Comparison of ENCODE assay signal across 8 cellular contexts in the genomic region with DNA sequence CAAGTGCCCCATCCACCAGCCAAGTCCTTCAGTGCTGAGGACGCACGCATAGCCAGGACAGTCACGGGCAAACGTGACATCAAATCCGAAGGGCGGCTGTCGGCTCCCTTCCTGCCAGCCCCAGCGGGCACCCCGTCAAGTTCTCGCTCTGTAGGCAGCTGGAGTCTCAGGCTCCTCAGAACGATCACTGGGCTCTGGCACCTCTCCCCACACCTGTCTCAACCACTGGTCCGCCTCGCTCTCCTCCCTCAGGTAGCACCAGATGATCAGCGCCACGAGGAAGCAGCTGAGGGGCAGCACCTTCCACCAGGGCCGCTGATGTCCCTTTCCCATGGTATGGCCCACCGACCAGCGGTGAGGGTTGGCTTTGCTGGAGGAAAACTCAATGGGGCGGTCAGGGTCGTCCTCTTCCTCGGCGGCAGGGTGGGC. TPM values are rescaled to one million over a fixed set of nuclear protein-coding genes. Genes with fewer than 3 reads are reported as not detected.
A peak's percentile ranks its signal among the peaks of the same experiment; 100 is the strongest.
DNase-seq lines count a peak whose midpoint lies in the region; ATAC-seq, FAIRE-seq and TF ChIP-seq lines count a peak whose summit lies in the region.

No MANE protein-coding gene starts in this region.

- peaks cover 5% of the 10 kb centered on the region; the same call in 1 of the 2 replicates for H3K9me3 ChIP-seq in OCI-LY7 (ENCODE audit: low read length)
- no peaks in the 10 kb centered on the region for H3K9me3 ChIP-seq in pancreas

- TSS peak; percentile 85 for BruUV-seq in OCI-LY7 (replicated peaks; lab: Mats Ljungman, UMichigan)

- peaks cover 32% of the 10 kb centered on the region for H3K79me2 ChIP-seq in OCI-LY7 (ENCODE audit: insufficient read depth, low read depth, low read length)

- POLR2A ChIA-PET in OCI-LY7 (lab: Charles Lee), result no interaction called here

- H3K4me2 ChIP-seq in OCI-LY7 (ENCODE audit: low read length), result peak overlapping the region; percentile 99

- DNase-seq in Ammon's horn (ENCODE audit: low spot score) (peak; percentile 11), OCI-LY7 (ENCODE audit: low spot score) (no peak), epithelial cell of esophagus (ENCODE audit: low read depth) (no peak), pancreas (peak in 1 of 6 donors; percentile 22), H54 (ENCODE audit: insufficient read length, low spot score) (no peak), ecto neural progenitor cell (ENCODE audit: low spot score) (no peak), DMS153 (lab: John Stamatoyannopoulos, UW) (no peak)

- H3K9me2 ChIP-seq in OCI-LY7 (ENCODE audit: insufficient read depth, low read length), result no peaks in the 10 kb centered on the region

- H2AFZ ChIP-seq in OCI-LY7 (ENCODE audit: low read length), result no peak overlapping the region

- H4K20me1 ChIP-seq in OCI-LY7 (ENCODE audit: insufficient read depth, low read length), result peaks cover 8% of the 10 kb centered on the region

- H3K27ac ChIP-seq in OCI-LY7 (ENCODE audit: low read depth, low read length, poor library complexity, severe bottlenecking) (peak overlapping the region; percentile 34), pancreas (peak overlapping the region; percentile 58 to 92 (median 85))

- intact Hi-C loops in OCI-LY7 (cut with micrococcal nuclease; ENCODE audit: unreplicated experiment) (loop anchor here (10.0 kb wide), 1 partner anchor 195 kb away; a partner anchor contains a TSS), pancreas (cut with DNase I) (no loop called here)

- CTCF ChIA-PET in OCI-LY7 (lab: Charles Lee; ENCODE audit: unreplicated experiment), result no interaction called here

- H3K4me1 ChIP-seq in OCI-LY7 (ENCODE audit: insufficient read depth, low read length, poor library complexity, severe bottlenecking) (peaks cover 24% of the 10 kb centered on the region), pancreas (peaks cover 0 to 17% (median 10%) of the 10 kb centered on the region in 3 donors)

- TF ChIP-seq CTCF in OCI-LY7 (conservative IDR thresholded peaks at IDR 0.05; ENCODE audit: low read length) (no peak), epithelial cell of esophagus (IDR thresholded peaks at IDR 0.05; ENCODE audit: insufficient read depth, low read depth, low read length, missing control alignments) (no peak), pancreas (IDR thresholded peaks at IDR 0.05) (no peak)

- ATAC-seq in GM21367 (IDR thresholded peaks at IDR 0.05; ENCODE audit: unreplicated experiment) (peak; percentile 10), pancreas (peak; percentile 1 to 7 (median 4))

- WGBS in pancreas, 2 donors, result 0 to 1% methylated on average over 22 of the region's 22 CpGs

- H3K27me3 ChIP-seq in pancreas, result no peaks in the 10 kb centered on the region

- H3K4me3 ChIP-seq in OCI-LY7 (ENCODE audit: low read depth, low read length, poor library complexity, severe bottlenecking) (peak overlapping the region; percentile 93), epithelial cell of esophagus (ENCODE audit: low read length) (peak overlapping the region; percentile 90), pancreas (peak overlapping the region; percentile 68 to 99 (median 77))

- FAIRE-seq in pancreas (lab: Jason Lieb, UNC) (no peak), H54 (lab: Jason Lieb, UNC) (no peak)

- H3K36me3 ChIP-seq in OCI-LY7 (ENCODE audit: insufficient read depth, low read length) (peaks cover 17% of the 10 kb centered on the region; the same call in 1 of the 2 replicates), pancreas (no peaks in the 10 kb centered on the region)

- TF ChIP-seq POLR2A in H54 (IDR thresholded peaks at IDR 0.05; ENCODE audit: low read depth, low read length), result no peak

RNA-seq across cellular contexts. Expression of a gene that starts 0.4 kb away (rescaled TPM):
- total RNA-seq in OCI-LY7 (2014; rRNA removed; shearing (Covaris generic)), result 23.2 and 36.4 TPM in 2 replicates
- total RNA-seq in OCI-LY7 (2022) (16.5 and 17.0 TPM in 2 replicates), pancreas (1 to 10 TPM; 2.2 to 4.7 (median 4.3) TPM)
- 10 to 100 TPM in 1 of 2 donors, 1 to 10 TPM in 1; 8.3 to 14.4 TPM for polyA plus RNA-seq in pancreas

RNA-seq across cellular contexts. Expression of a gene that starts 5.6 kb away (rescaled TPM):
- total RNA-seq in OCI-LY7 (2014; rRNA removed; shearing (Covaris generic)), result 22.3 and 31.0 TPM in 2 replicates
- total RNA-seq in OCI-LY7 (2022) (33.7 and 61.3 TPM in 2 replicates), pancreas (10 to 100 TPM in 3 of 6 donors, 1 to 10 TPM in 3; 4.4 to 22.1 (median 10.2) TPM)
- 10 to 100 TPM in 1 of 2 donors, 1 to 10 TPM in 1; 7.6 to 15.2 TPM for polyA plus RNA-seq in pancreas

RNA-seq across cellular contexts. Expression of a gene that starts 10.8 kb away (rescaled TPM):
- not detected in 2 replicates for total RNA-seq in OCI-LY7 (2014; rRNA removed; shearing (Covaris generic))
- total RNA-seq in OCI-LY7 (2022) (not detected in 2 replicates), pancreas (under 1 TPM in 2 of 6 donors, not detected in 4; 0.16 to 0.23 TPM)
- not detected for polyA plus RNA-seq in pancreas

RNA-seq across cellular contexts. Expression of a gene that starts 24.2 kb away (rescaled TPM):
- 0.46 and 0.85 TPM in 2 replicates for total RNA-seq in OCI-LY7 (2014; rRNA removed; shearing (Covaris generic))
- total RNA-seq in OCI-LY7 (2022), result 1.1 and 2.5 TPM in 2 replicates
- 1 to 10 TPM in 3 of 6 donors, under 1 TPM in 3; 0.59 to 3.2 (median 1.2) TPM for total RNA-seq in pancreas
- polyA plus RNA-seq in pancreas, result 1 to 10 TPM; 7.7 to 7.8 TPM

RNA-seq across cellular contexts. Expression of a gene that starts 54.7 kb away (rescaled TPM):
- 29.6 and 31.1 TPM in 2 replicates for total RNA-seq in OCI-LY7 (2014; rRNA removed; shearing (Covaris generic))
- 60.3 and 62.4 TPM in 2 replicates for total RNA-seq in OCI-LY7 (2022)
- 10 to 100 TPM; 31.0 to 56.1 (median 34.3) TPM for total RNA-seq in pancreas
- polyA plus RNA-seq in pancreas, result 10 to 100 TPM; 41.9 to 91.2 TPM
